21 cellular contexts compared by ENCODE assay signal in genomic region chr12:86572455-86572854, GRCh38.
A peak's percentile ranks its signal among the peaks of the same experiment; 100 is the strongest.
DNase-seq lines count a peak whose midpoint lies in the region; ATAC-seq and TF ChIP-seq lines count a peak whose summit lies in the region.
"Had no signal": no experiment of that assay in that cellular context is flagged by ENCODE, and none has a peak within 500 bp of the region (broad histone marks: within the 10 kb centered on the region; RNA-seq: fewer than 3 reads in every experiment).

No MANE protein-coding gene starts in this region.

- DNase-seq in NCI-H1436 treated with DMSO at 0.1 percent for 48 hours (lab: John Stamatoyannopoulos, UW) (peak; percentile 28), NCI-H1436 (lab: John Stamatoyannopoulos, UW) (no peak), NCI-H69 (lab: John Stamatoyannopoulos, UW) (peak; percentile 21), SK-N-SH (no peak), ascending aorta (ENCODE audit: low spot score in 2 of 2) (no peak)
- DNase-seq: ACHN; AML-193; BE2C; CD4-positive, alpha-beta T cell; CD8-positive, alpha-beta memory T cell; DMS 273 treated with DMSO at 0.1 percent for 48 hours; DMS79; EL; GDM1; GM23248; H7; HCEC 1CT had no signal

- 0% methylated on average over 1 of the region's 1 CpG for WGBS in SK-N-SH (ENCODE audit: low lambda C conversion rate)

- no peaks in the 10 kb centered on the region for H4K20me1 ChIP-seq in SK-N-SH (ENCODE audit: insufficient read depth)
- H4K20me1 ChIP-seq: BLaER1 treated with 17β-estradiol and CSF1 and Interleukin-3, amounts not matched to agents 10 nM and 100 nM had no signal

- no peaks in the 10 kb centered on the region for H3F3A ChIP-seq in SK-N-SH (replicated peaks; ENCODE audit: insufficient read depth)

- H3K27ac ChIP-seq in SK-N-SH (ENCODE audit: low read depth in 2 of 2, low read length in 1 of 2) (peak overlapping the region in 1 of 2 experiments; percentile 86; a peak in 2 of 4 replicates), ascending aorta (no peak overlapping the region)
- H3K27ac ChIP-seq: 22Rv1; BLaER1 treated with 17β-estradiol and CSF1 and Interleukin-3, amounts not matched to agents 10 nM and 100 nM; GM23248 had no signal

- no peak overlapping the region for H3K4me3 ChIP-seq in SK-N-SH (ENCODE audit: low read depth in 2 of 2, low read length in 1 of 2)
- H3K4me3 ChIP-seq in ascending aorta = no peak overlapping the region
- H3K4me3 ChIP-seq: BLaER1 treated with 17β-estradiol and CSF1 and Interleukin-3, amounts not matched to agents 10 nM and 100 nM; GM12878; GM23248 had no signal

- no peak for ATAC-seq in HG03442 (IDR thresholded peaks at IDR 0.05; ENCODE audit: unreplicated experiment)
- ATAC-seq: GM12878 had no signal

- no peak overlapping the region for H2AFZ ChIP-seq in SK-N-SH (ENCODE audit: low read depth)
- H2AFZ ChIP-seq: GM23248 had no signal

- TF ChIP-seq EP300 in SK-N-SH (IDR thresholded peaks at IDR 0.05; ENCODE audit: borderline replicate concordance in 1 of 2, low read depth in 1 of 2, low read length in 1 of 2) = peak in 1 of 2 experiments; percentile 50; a peak in 1 of 4 replicates

- H3K79me2 ChIP-seq in SK-N-SH (ENCODE audit: insufficient read depth) = no peaks in the 10 kb centered on the region

- H3K9ac ChIP-seq in SK-N-SH = no peak overlapping the region
- H3K9ac ChIP-seq: BLaER1 treated with 17β-estradiol and CSF1 and Interleukin-3, amounts not matched to agents 10 nM and 100 nM; GM23248 had no signal

- H3K27me3 ChIP-seq in SK-N-SH (ENCODE audit: insufficient read depth) (no peaks in the 10 kb centered on the region), ascending aorta (no peaks in the 10 kb centered on the region)
- H3K27me3 ChIP-seq: BE2C; BLaER1 treated with 17β-estradiol and CSF1 and Interleukin-3, amounts not matched to agents 10 nM and 100 nM had no signal

- no peak overlapping the region for H3K4me2 ChIP-seq in SK-N-SH
- H3K4me2 ChIP-seq: BLaER1 treated with 17β-estradiol and CSF1 and Interleukin-3, amounts not matched to agents 10 nM and 100 nM had no signal

- POLR2A ChIA-PET in SK-N-SH (lab: Yijun Ruan, JAX) = no interaction called here

- intact Hi-C loops in ascending aorta (cut with DNase I) = no loop called here

- H3K9me2 ChIP-seq in SK-N-SH = no peaks in the 10 kb centered on the region

- H3K9me3 ChIP-seq in SK-N-SH (no peaks in the 10 kb centered on the region), ascending aorta (peaks cover 0 to 5% of the 10 kb centered on the region in 2 donors)
- H3K9me3 ChIP-seq: BE2C had no signal

- no peak for TF ChIP-seq CTCF in SK-N-SH (IDR thresholded peaks at IDR 0.05)
- TF ChIP-seq CTCF in ascending aorta (IDR thresholded peaks at IDR 0.05) = no peak

- CTCF ChIA-PET in SK-N-SH (lab: Yijun Ruan, JAX) = no interaction called here

- TF ChIP-seq RAD21 in SK-N-SH (IDR thresholded peaks at IDR 0.05; ENCODE audit: low read length) = no peak

- H3K4me1 ChIP-seq in SK-N-SH (ENCODE audit: control insufficient read depth in 1 of 2, insufficient read depth in 2 of 2, low read depth in 1 of 2, low read length in 1 of 2) = no peaks in the 10 kb centered on the region; a peak in 1 of 4 replicates
- no peaks in the 10 kb centered on the region for H3K4me1 ChIP-seq in ascending aorta
- H3K4me1 ChIP-seq: BLaER1 treated with 17β-estradiol and CSF1 and Interleukin-3, amounts not matched to agents 10 nM and 100 nM had no signal

- H3K36me3 ChIP-seq in SK-N-SH (replicated peaks in 1 of 2; ENCODE audit: control insufficient read depth in 1 of 2, insufficient read depth in 2 of 2, low read length in 1 of 2) (no peaks in the 10 kb centered on the region), ascending aorta (no peaks in the 10 kb centered on the region)
- H3K36me3 ChIP-seq: BE2C; BLaER1 treated with 17β-estradiol and CSF1 and Interleukin-3, amounts not matched to agents 10 nM and 100 nM had no signal

TF ChIP-seq in SK-N-SH, 30 proteins besides CTCF, POLR2A, EP300 and RAD21:
- TF ChIP-seq CHD2 (IDR thresholded peaks at IDR 0.05; ENCODE audit: low read length, partially characterized antibody) = peak; percentile 11
- TF ChIP-seq GATA2 (CRISPR knock-in tag; IDR thresholded peaks at IDR 0.05) = peak; percentile 78
- peak; percentile 43; the same call in 1 of the 2 replicates for TF ChIP-seq FOXJ3 (CRISPR knock-in tag; IDR thresholded peaks at IDR 0.05)
- no peak for TF ChIP-seq RXRA (IDR thresholded peaks at IDR 0.05; ENCODE audit: borderline replicate concordance, low read depth)
- 0 out of 2 replicates have a peak, but pooled peaks have one; percentile 40 for TF ChIP-seq RCOR1 (IDR thresholded peaks at IDR 0.05; ENCODE audit: low read length)

Comparison
In these comparisons a context has a peak if more than half of its experiments do, and no peak if none do; other contexts are left out.
1. DNase-seq: peak in NCI-H1436 treated with DMSO at 0.1 percent for 48 hours (single experiment) and NCI-H69 (single experiment); none in NCI-H1436 (single experiment), SK-N-SH (single experiment) and ascending aorta (0 of 2).